ENCODE assay signal across 26 cellular contexts in the genomic region with DNA sequence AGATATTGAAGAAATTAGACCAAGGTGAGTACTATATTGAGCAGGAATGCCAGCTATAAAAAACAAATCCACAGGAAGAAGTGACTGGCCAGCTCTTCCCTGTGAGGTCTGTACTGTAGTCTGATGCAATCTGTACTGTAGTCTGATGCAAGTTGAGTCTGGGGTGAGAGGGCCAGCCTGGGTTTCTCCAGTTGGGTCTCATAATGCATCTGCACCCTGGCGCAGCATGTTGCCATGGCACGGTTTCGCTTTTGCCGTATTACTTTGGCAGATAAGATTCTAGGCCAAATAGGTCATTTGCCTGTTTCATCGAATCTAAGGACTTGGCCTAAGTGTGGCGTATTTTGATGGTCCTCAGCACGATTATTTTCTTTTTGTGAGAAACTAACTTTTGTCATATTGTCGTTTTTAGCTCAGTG. TPM values are rescaled to one million over a fixed set of nuclear protein-coding genes. Genes with fewer than 3 reads are reported as not detected.
DNase-seq lines count a peak whose midpoint lies in the region; ATAC-seq and TF ChIP-seq lines count a peak whose summit lies in the region.
"Had no signal": no experiment of that assay in that cellular context is flagged by ENCODE, and none has a peak within 500 bp of the region (broad histone marks: within the 10 kb centered on the region; RNA-seq: fewer than 3 reads in every experiment).

No MANE protein-coding gene starts in this region.

- no peak overlapping the region for H3K27ac ChIP-seq in IMR-90 (ENCODE audit: insufficient read depth, low read length)
- no peak overlapping the region for H3K27ac ChIP-seq in hepatocyte
- H3K27ac ChIP-seq: tibial artery had no signal

- no peak overlapping the region for H3K23ac ChIP-seq in IMR-90 (ENCODE audit: low read depth, low read length)

- CTCF ChIA-PET in IMR-90 (lab: Yijun Ruan, JAX) = no interaction called here

- H3K4ac ChIP-seq in IMR-90 (ENCODE audit: low read depth, low read length) = no peak overlapping the region

- no peak for TF ChIP-seq CTCF in IMR-90 (conservative IDR thresholded peaks at IDR 0.05; ENCODE audit: low read depth, low read length)
- TF ChIP-seq CTCF in hepatocyte (IDR thresholded peaks at IDR 0.05; ENCODE audit: poor library complexity) = no peak

- no peak overlapping the region for H2AK9ac ChIP-seq in IMR-90 (replicated peaks; ENCODE audit: low read depth, low read length, poor library complexity)

- no peaks in the 10 kb centered on the region for H3K9me3 ChIP-seq in IMR-90 (ENCODE audit: control insufficient read depth, insufficient read depth, low read length)
- H3K9me3 ChIP-seq in hepatocyte (ENCODE audit: low read depth) = no peaks in the 10 kb centered on the region
- H3K9me3 ChIP-seq: tibial artery had no signal

- H3K79me2 ChIP-seq in hepatocyte = no peaks in the 10 kb centered on the region

- H3K18ac ChIP-seq in IMR-90 (ENCODE audit: low read depth, low read length) = no peak overlapping the region

- no TSS peak for BruUV-seq in IMR-90 (replicated peaks; lab: Mats Ljungman, UMichigan)

- no peak overlapping the region for H3K56ac ChIP-seq in IMR-90 (ENCODE audit: extremely low read depth, insufficient read depth, low read length)

- H3K9me2 ChIP-seq in hepatocyte (replicated peaks; ENCODE audit: insufficient read depth) = no peaks in the 10 kb centered on the region

- H3K79me1 ChIP-seq in IMR-90 (ENCODE audit: low read depth in 1 of 2, low read length in 2 of 2) = no peaks in the 10 kb centered on the region

- intact Hi-C loops in IMR-90 (cut with micrococcal nuclease) = no loop called here

- in situ Hi-C loops in IMR-90 (cut with MboI; ENCODE audit: low sequenced_read_pairs) = no loop called here

- no peaks in the 10 kb centered on the region for H4K20me1 ChIP-seq in IMR-90 (ENCODE audit: insufficient read depth, low read length)
- H4K20me1 ChIP-seq in hepatocyte (ENCODE audit: insufficient read depth, poor library complexity, severe bottlenecking) = no peaks in the 10 kb centered on the region

- no peak overlapping the region for H2BK5ac ChIP-seq in IMR-90 (ENCODE audit: low read depth, low read length, poor library complexity, severe bottlenecking)

- 91% methylated on average over 8 of the region's 8 CpGs; no CpG with 5 or more reads in 1 of the 2 experiments for WGBS in IMR-90 (ENCODE audit: extremely low coverage in 2 of 2, insufficient read length in 1 of 2), 2 experiments
- 96% methylated on average over 8 of the region's 8 CpGs for WGBS in hepatocyte (ENCODE audit: low lambda C conversion rate, missing lambda C conversion rate)

- ATAC-seq in IMR-90 (ENCODE audit: low read depth) = no peak
- no peak for ATAC-seq in GM18502 (IDR thresholded peaks at IDR 0.05; ENCODE audit: poor library complexity, unreplicated experiment)
- ATAC-seq: CD8-positive, alpha-beta T cell; SK-N-SH treated with all-trans-retinoic acid at 6 μM for 48 hours had no signal

- H2BK20ac ChIP-seq in IMR-90 (ENCODE audit: low read depth, low read length) = no peak overlapping the region

- dilution Hi-C loops in IMR-90 (cut with HindIII; ENCODE audit: low sequenced_read_pairs, unreplicated experiment) = no loop called here

- no peak overlapping the region; a peak in 1 of 4 replicates for H4K8ac ChIP-seq in IMR-90 (ENCODE audit: low read depth in 2 of 2, low read length in 2 of 2)

- H3K4me3 ChIP-seq in IMR-90 (ENCODE audit: insufficient read depth, low read depth, low read length) (no peak overlapping the region), hepatocyte (no peak overlapping the region)
- H3K4me3 ChIP-seq: lung, tibial artery had no signal

- H2AFZ ChIP-seq in IMR-90 (replicated peaks; ENCODE audit: low read length, poor library complexity) (no peak overlapping the region), hepatocyte (no peak overlapping the region)

- peaks cover 16% of the 10 kb centered on the region for H3K36me3 ChIP-seq in IMR-90 (ENCODE audit: control insufficient read depth, insufficient read depth, low read length)
- H3K36me3 ChIP-seq in hepatocyte (replicated peaks; ENCODE audit: insufficient read depth, low read depth) = no peaks in the 10 kb centered on the region

- no peak for TF ChIP-seq POLR2A in IMR-90 (IDR thresholded peaks at IDR 0.05; ENCODE audit: low read depth, low read length)

- 0 out of 2 replicates have a peak, but pooled peaks cover 3% of the 10 kb centered on the region for H3K9me1 ChIP-seq in IMR-90 (ENCODE audit: insufficient read depth, low read length)

- no peak overlapping the region for H2BK15ac ChIP-seq in IMR-90 (ENCODE audit: low read depth, low read length)

- no peak overlapping the region for H2BK120ac ChIP-seq in IMR-90 (ENCODE audit: low read depth, low read length)

- no peak for TF ChIP-seq RAD21 in IMR-90 (IDR thresholded peaks at IDR 0.05; ENCODE audit: low read length)

- DNase-seq in EH (ENCODE audit: low read depth) (peak; percentile 15), IMR-90 (peak; percentile 23), amniotic epithelial cell (ENCODE audit: low read depth) (peak; percentile 38), iris pigment epithelial cell (ENCODE audit: low read depth) (peak; percentile 56), occipital lobe (lab: John Stamatoyannopoulos, UW) (no peak), hepatocyte (ENCODE audit: low spot score) (no peak)
- DNase-seq in activated CD4-positive, CD25-positive, alpha-beta regulatory T cell treated with anti-CD3 and anti-CD28 coated beads, Interleukin-2, amount 50 U/mL, for 72 hours = no peak
- DNase-seq: activated CD4-positive, alpha-beta T cell treated with anti-CD3 and anti-CD28 coated beads for 1 hour; activated naive CD4-positive, alpha-beta T cell treated with anti-CD3 and anti-CD28 coated beads for 36 hours; activated T-cell treated with anti-CD3 and anti-CD28 coated beads, Interleukin-2, amount 50 U/mL, for 48 hours; CD8-positive, alpha-beta T cell; DMS153; effector CD8-positive, alpha-beta T cell; GDM1; HFFc6; Kasumi-1; NCI-H1436; NCI-H2107; NCI-H524; small intestine; stimulated activated CD4-positive, alpha-beta T cell treated with anti-CD3 and anti-CD28 coated beads, Interleukin-2, amount 100 ng/mL, for 48 hours; stimulated activated naive CD4-positive, alpha-beta T cell treated with Interleukin-2 at 50 U/mL for 16 hours; tibial artery had no signal

- no peak overlapping the region for H4K5ac ChIP-seq in IMR-90 (ENCODE audit: low read depth, low read length)

- H3K4me2 ChIP-seq in IMR-90 (ENCODE audit: low read depth, low read length) (no peak overlapping the region), hepatocyte (no peak overlapping the region)

- no peak overlapping the region for H2AK5ac ChIP-seq in IMR-90 (ENCODE audit: low read depth, low read length)

- no peak overlapping the region for H3K9ac ChIP-seq in IMR-90 (ENCODE audit: low read depth, low read length)

- peaks cover 4% of the 10 kb centered on the region; the same call in 1 of the 2 replicates for H3K4me1 ChIP-seq in IMR-90 (ENCODE audit: control insufficient read depth, insufficient read depth, low read length)
- no peaks in the 10 kb centered on the region for H3K4me1 ChIP-seq in hepatocyte (ENCODE audit: insufficient read depth)

- H3K27me3 ChIP-seq in IMR-90 (ENCODE audit: control insufficient read depth, insufficient read depth, low read length) (no peaks in the 10 kb centered on the region), hepatocyte (no peaks in the 10 kb centered on the region)
- H3K27me3 ChIP-seq: tibial artery had no signal

- no peak overlapping the region for H4K91ac ChIP-seq in IMR-90 (ENCODE audit: insufficient read depth, low read depth, low read length)

- POLR2A ChIA-PET in IMR-90 (lab: Charles Lee; ENCODE audit: unreplicated experiment) = no interaction called here

- no peak overlapping the region for H3K14ac ChIP-seq in IMR-90 (replicated peaks; ENCODE audit: low read depth, low read length)

TF ChIP-seq in IMR-90, 13 proteins besides CTCF, POLR2A, EP300 and RAD21:
- peak; percentile 72 for TF ChIP-seq CEBPB (IDR thresholded peaks at IDR 0.05; ENCODE audit: low read depth, low read length)
- no peak for TF ChIP-seq SMC3 (IDR thresholded peaks at IDR 0.05; ENCODE audit: low read depth, low read length)

RNA-seq across cellular contexts. Expression of a gene that starts 24.4 kb away (rescaled TPM):
- total RNA-seq in IMR-90 (2012; rRNA removed) = 187 and 216 TPM in 2 replicates
- 103 and 118 TPM in 2 replicates for polyA plus RNA-seq in IMR-90 (2012; rRNA removed)
- 89.5 and 99.0 TPM in 2 replicates for polyA plus RNA-seq in IMR-90 (2012; cell fraction: cytosol; rRNA removed)
- 78.3 and 98.0 TPM in 2 replicates for polyA plus RNA-seq in IMR-90 (2012; cell fraction: nucleus; rRNA removed; ENCODE audit: low replicate concordance)
- 94.1 TPM for total RNA-seq in occipital lobe
- total RNA-seq in hepatocyte = 86.8 and 103 TPM in 2 replicates
- 98.7 and 103 TPM in 2 replicates for polyA plus RNA-seq in hepatocyte

RNA-seq across cellular contexts. Expression of a gene that starts 55.8 kb away (rescaled TPM):
- total RNA-seq in IMR-90 (2012; rRNA removed) (9.9 and 11.4 TPM in 2 replicates), occipital lobe (6.6 TPM), hepatocyte (8.8 and 11.8 TPM in 2 replicates)
- polyA plus RNA-seq in IMR-90 (2012; rRNA removed) (10.6 and 12.3 TPM in 2 replicates), hepatocyte (20.7 and 21.1 TPM in 2 replicates)
- 5.4 and 6.6 TPM in 2 replicates for polyA plus RNA-seq in IMR-90 (2012; cell fraction: cytosol; rRNA removed)
- polyA plus RNA-seq in IMR-90 (2012; cell fraction: nucleus; rRNA removed; ENCODE audit: low replicate concordance) = 3.8 and 5.6 TPM in 2 replicates

Comparison
In these comparisons a context has a peak if more than half of its experiments do, and no peak if none do; other contexts are left out.
1. DNase-seq: peak in EH (single experiment), IMR-90 (single experiment), amniotic epithelial cell (single experiment) and iris pigment epithelial cell (single experiment); none in occipital lobe (single experiment), activated CD4-positive, CD25-positive, alpha-beta regulatory T cell treated with anti-CD3 and anti-CD28 coated beads, Interleukin-2, amount 50 U/mL, for 72 hours (single experiment) and hepatocyte (single experiment).